ENCODE assay signal across 13 cellular contexts in the genomic region with DNA sequence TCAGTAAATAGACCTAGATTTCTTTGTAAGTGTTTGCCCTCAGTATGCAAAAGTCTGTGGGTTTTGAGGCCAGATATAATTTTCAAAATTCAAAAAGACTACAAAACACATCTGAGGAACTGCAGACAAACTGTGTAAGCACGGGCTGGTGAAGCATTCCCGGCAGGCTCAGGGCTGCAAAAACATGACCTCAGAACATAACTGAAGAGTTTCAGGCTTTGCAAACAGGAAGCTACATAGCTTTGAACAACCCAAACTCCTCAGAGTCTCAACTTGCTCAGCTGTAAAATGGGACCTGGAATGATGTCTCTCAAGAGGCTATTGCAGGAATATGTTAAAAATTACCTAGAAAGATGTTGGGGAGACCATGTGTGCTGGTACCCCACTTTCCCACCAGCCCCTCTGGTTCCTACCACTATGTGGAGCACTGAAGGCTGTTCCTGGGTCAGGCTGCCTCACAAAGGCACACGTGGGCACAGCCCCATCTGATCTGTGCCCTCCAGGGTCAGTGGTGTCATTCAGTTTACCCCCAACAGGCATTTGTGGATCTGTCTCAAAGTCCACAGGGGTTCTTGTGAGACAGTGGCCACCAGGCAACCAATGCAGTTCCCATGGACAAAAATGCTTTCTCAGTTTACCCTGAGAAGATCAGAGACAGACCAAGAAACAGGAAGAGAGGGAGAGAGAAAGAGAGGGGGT.
DNase-seq lines count a peak whose midpoint lies in the region; ATAC-seq and TF ChIP-seq lines count a peak whose summit lies in the region.
"Had no signal": no experiment of that assay in that cellular context is flagged by ENCODE, and none has a peak within 500 bp of the region (broad histone marks: within the 10 kb centered on the region; RNA-seq: fewer than 3 reads in every experiment).

No MANE protein-coding gene starts in this region.

- peaks cover 72% of the 10 kb centered on the region for H3K4me1 Mint-ChIP-seq in activated CD4-positive, alpha-beta T cell treated with anti-CD3 and anti-CD28 coated beads, Interleukin-2, amount 10 ng/mL, durations not matched to agents 24 days and 14 days
- H3K4me1 Mint-ChIP-seq in activated naive CD8-positive, alpha-beta T cell treated with anti-CD3 and anti-CD28 coated beads, Interleukin-2, amount 10 ng/mL, durations not matched to agents 7 days and 5 days: peaks cover 57% of the 10 kb centered on the region
- H3K4me1 Mint-ChIP-seq in naive thymus-derived CD8-positive, alpha-beta T cell: peaks cover 61 to 92% (median 91%) of the 10 kb centered on the region in 4 donors

- DNase-seq in activated CD4-positive, alpha-beta T cell treated with anti-CD3 and anti-CD28 coated beads, Interleukin-2, amount 10 ng/mL, durations not matched to agents 24 days and 14 days: peak; percentile 74
- DNase-seq in activated CD4-positive, alpha-beta T cell treated with anti-CD3 and anti-CD28 coated beads for 1 hour: no peak
- DNase-seq in activated naive CD8-positive, alpha-beta T cell treated with anti-CD3 and anti-CD28 coated beads, Interleukin-2, amount 10 ng/mL, durations not matched to agents 7 days and 5 days: no peak
- DNase-seq in naive thymus-derived CD8-positive, alpha-beta T cell: peak in 3 of 10 donors; percentile 5 to 30 (median 22)
- DNase-seq in left colon: no peak
- DNase-seq in NCI-H2171 treated with DMSO at 0.1 percent for 48 hours (lab: John Stamatoyannopoulos, UW): no peak
- DNase-seq: 8988T; central memory CD4-positive, alpha-beta T cell; NCI-H2081 treated with DMSO at 0.1 percent for 48 hours; upper lobe of left lung had no signal

- H3K4me3 Mint-ChIP-seq in activated CD4-positive, alpha-beta T cell treated with anti-CD3 and anti-CD28 coated beads, Interleukin-2, amount 10 ng/mL, durations not matched to agents 24 days and 14 days: peak overlapping the region; percentile 75
- H3K4me3 Mint-ChIP-seq in activated naive CD8-positive, alpha-beta T cell treated with anti-CD3 and anti-CD28 coated beads, Interleukin-2, amount 10 ng/mL, durations not matched to agents 7 days and 5 days: peak overlapping the region; percentile 47
- H3K4me3 Mint-ChIP-seq in naive thymus-derived CD8-positive, alpha-beta T cell: peak overlapping the region; percentile 8 to 56 (median 44)
- H3K4me3 Mint-ChIP-seq: CD14-positive monocyte had no signal

- peaks cover 55% of the 10 kb centered on the region for H3K36me3 Mint-ChIP-seq in activated CD4-positive, alpha-beta T cell treated with anti-CD3 and anti-CD28 coated beads, Interleukin-2, amount 10 ng/mL, durations not matched to agents 24 days and 14 days (ENCODE audit: low read depth)
- peaks cover 42% of the 10 kb centered on the region for H3K36me3 Mint-ChIP-seq in activated naive CD8-positive, alpha-beta T cell treated with anti-CD3 and anti-CD28 coated beads, Interleukin-2, amount 10 ng/mL, durations not matched to agents 7 days and 5 days
- H3K36me3 Mint-ChIP-seq in naive thymus-derived CD8-positive, alpha-beta T cell: peaks cover 8 to 66% (median 19%) of the 10 kb centered on the region in 3 donors

- POLR2A ChIA-PET in activated naive CD8-positive, alpha-beta T cell treated with anti-CD3 and anti-CD28 coated beads, Interleukin-2, amount 10 ng/mL, durations not matched to agents 7 days and 5 days (lab: Charles Lee): no interaction called here
- POLR2A ChIA-PET in naive thymus-derived CD8-positive, alpha-beta T cell (lab: Charles Lee): no interaction called here

- H3K27ac Mint-ChIP-seq in activated CD4-positive, alpha-beta T cell treated with anti-CD3 and anti-CD28 coated beads, Interleukin-2, amount 10 ng/mL, durations not matched to agents 24 days and 14 days: peak overlapping the region; percentile 80
- H3K27ac Mint-ChIP-seq in activated naive CD8-positive, alpha-beta T cell treated with anti-CD3 and anti-CD28 coated beads, Interleukin-2, amount 10 ng/mL, durations not matched to agents 7 days and 5 days: peak overlapping the region; percentile 57
- peak overlapping the region; percentile 63 to 86 (median 70) for H3K27ac Mint-ChIP-seq in naive thymus-derived CD8-positive, alpha-beta T cell

- intact Hi-C loops in activated CD4-positive, alpha-beta T cell treated with anti-CD3 and anti-CD28 coated beads, Interleukin-2, amount 10 ng/mL, durations not matched to agents 24 days and 14 days (cut with micrococcal nuclease): loop anchor here (2.0 kb wide), 1 partner anchor 17 kb away; no protein-coding TSS in a partner anchor
- intact Hi-C loops in left colon (cut with DNase I, micrococcal nuclease): no loop called here

- peak; percentile 62 for ATAC-seq in GM21717 (IDR thresholded peaks at IDR 0.05; ENCODE audit: unreplicated experiment)
- ATAC-seq in activated naive CD8-positive, alpha-beta T cell treated with anti-CD3 and anti-CD28 coated beads, Interleukin-2, amount 10 ng/mL, durations not matched to agents 7 days and 5 days (ENCODE audit: low read depth): peak; percentile 50
- peak; percentile 49 to 68 for ATAC-seq in naive thymus-derived CD8-positive, alpha-beta T cell
- ATAC-seq in left colon: no peak
- ATAC-seq in SK-N-SH treated with all-trans-retinoic acid at 6 μM for 48 hours: no peak

- H3K27me3 Mint-ChIP-seq in activated CD4-positive, alpha-beta T cell treated with anti-CD3 and anti-CD28 coated beads, Interleukin-2, amount 10 ng/mL, durations not matched to agents 24 days and 14 days: no peaks in the 10 kb centered on the region
- no peaks in the 10 kb centered on the region for H3K27me3 Mint-ChIP-seq in activated naive CD8-positive, alpha-beta T cell treated with anti-CD3 and anti-CD28 coated beads, Interleukin-2, amount 10 ng/mL, durations not matched to agents 7 days and 5 days
- no peaks in the 10 kb centered on the region for H3K27me3 Mint-ChIP-seq in naive thymus-derived CD8-positive, alpha-beta T cell

- peaks cover 8% of the 10 kb centered on the region for H3K9me3 Mint-ChIP-seq in activated CD4-positive, alpha-beta T cell treated with anti-CD3 and anti-CD28 coated beads, Interleukin-2, amount 10 ng/mL, durations not matched to agents 24 days and 14 days
- no peaks in the 10 kb centered on the region for H3K9me3 Mint-ChIP-seq in activated naive CD8-positive, alpha-beta T cell treated with anti-CD3 and anti-CD28 coated beads, Interleukin-2, amount 10 ng/mL, durations not matched to agents 7 days and 5 days
- H3K9me3 Mint-ChIP-seq in naive thymus-derived CD8-positive, alpha-beta T cell: no peaks in the 10 kb centered on the region
- H3K9me3 Mint-ChIP-seq: CD14-positive monocyte had no signal

TF ChIP-seq in SK-N-SH treated with all-trans-retinoic acid at 6 μM for 48 hours, 23 proteins besides CTCF, POLR2A, EP300 and RAD21 (continues in another document):
- no peak for TF ChIP-seq PPARA (CRISPR knock-in tag; IDR thresholded peaks at IDR 0.05; ENCODE audit: borderline replicate concordance)
- no peak for TF ChIP-seq ZNF8 (CRISPR knock-in tag; IDR thresholded peaks at IDR 0.05)
- TF ChIP-seq ZFP3 (CRISPR knock-in tag; IDR thresholded peaks at IDR 0.05): no peak
- no peak for TF ChIP-seq ZC3H10 (CRISPR knock-in tag; IDR thresholded peaks at IDR 0.05)
- no peak for TF ChIP-seq ARNTL (CRISPR knock-in tag; IDR thresholded peaks at IDR 0.05; ENCODE audit: borderline replicate concordance, low read depth)
- no peak for TF ChIP-seq TCF4 (CRISPR knock-in tag; IDR thresholded peaks at IDR 0.05; ENCODE audit: borderline replicate concordance)
- TF ChIP-seq ZNF565 (CRISPR knock-in tag; conservative IDR thresholded peaks at IDR 0.05; ENCODE audit: low read depth): no peak
- TF ChIP-seq OSR1 (CRISPR knock-in tag; IDR thresholded peaks at IDR 0.05): no peak
- no peak for TF ChIP-seq GLIS3 (CRISPR knock-in tag; IDR thresholded peaks at IDR 0.05)
- TF ChIP-seq, protein P1, sequence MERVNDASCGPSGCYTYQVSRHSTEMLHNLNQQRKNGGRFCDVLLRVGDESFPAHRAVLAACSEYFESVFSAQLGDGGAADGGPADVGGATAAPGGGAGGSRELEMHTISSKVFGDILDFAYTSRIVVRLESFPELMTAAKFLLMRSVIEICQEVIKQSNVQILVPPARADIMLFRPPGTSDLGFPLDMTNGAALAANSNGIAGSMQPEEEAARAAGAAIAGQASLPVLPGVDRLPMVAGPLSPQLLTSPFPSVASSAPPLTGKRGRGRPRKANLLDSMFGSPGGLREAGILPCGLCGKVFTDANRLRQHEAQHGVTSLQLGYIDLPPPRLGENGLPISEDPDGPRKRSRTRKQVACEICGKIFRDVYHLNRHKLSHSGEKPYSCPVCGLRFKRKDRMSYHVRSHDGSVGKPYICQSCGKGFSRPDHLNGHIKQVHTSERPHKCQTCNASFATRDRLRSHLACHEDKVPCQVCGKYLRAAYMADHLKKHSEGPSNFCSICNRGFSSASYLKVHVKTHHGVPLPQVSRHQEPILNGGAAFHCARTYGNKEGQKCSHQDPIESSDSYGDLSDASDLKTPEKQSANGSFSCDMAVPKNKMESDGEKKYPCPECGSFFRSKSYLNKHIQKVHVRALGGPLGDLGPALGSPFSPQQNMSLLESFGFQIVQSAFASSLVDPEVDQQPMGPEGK (CRISPR knock-in tag; IDR thresholded peaks at IDR 0.05; ENCODE audit: borderline replicate concordance): no peak
- TF ChIP-seq, protein P2, sequence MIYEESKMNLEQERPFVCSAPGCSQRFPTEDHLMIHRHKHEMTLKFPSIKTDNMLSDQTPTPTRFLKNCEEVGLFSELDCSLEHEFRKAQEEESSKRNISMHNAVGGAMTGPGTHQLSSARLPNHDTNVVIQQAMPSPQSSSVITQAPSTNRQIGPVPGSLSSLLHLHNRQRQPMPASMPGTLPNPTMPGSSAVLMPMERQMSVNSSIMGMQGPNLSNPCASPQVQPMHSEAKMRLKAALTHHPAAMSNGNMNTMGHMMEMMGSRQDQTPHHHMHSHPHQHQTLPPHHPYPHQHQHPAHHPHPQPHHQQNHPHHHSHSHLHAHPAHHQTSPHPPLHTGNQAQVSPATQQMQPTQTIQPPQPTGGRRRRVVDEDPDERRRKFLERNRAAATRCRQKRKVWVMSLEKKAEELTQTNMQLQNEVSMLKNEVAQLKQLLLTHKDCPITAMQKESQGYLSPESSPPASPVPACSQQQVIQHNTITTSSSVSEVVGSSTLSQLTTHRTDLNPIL (CRISPR knock-in tag; IDR thresholded peaks at IDR 0.05; ENCODE audit: low read depth): no peak
- no peak for TF ChIP-seq ZNF70 (CRISPR knock-in tag; IDR thresholded peaks at IDR 0.05)
- TF ChIP-seq, protein P3, sequence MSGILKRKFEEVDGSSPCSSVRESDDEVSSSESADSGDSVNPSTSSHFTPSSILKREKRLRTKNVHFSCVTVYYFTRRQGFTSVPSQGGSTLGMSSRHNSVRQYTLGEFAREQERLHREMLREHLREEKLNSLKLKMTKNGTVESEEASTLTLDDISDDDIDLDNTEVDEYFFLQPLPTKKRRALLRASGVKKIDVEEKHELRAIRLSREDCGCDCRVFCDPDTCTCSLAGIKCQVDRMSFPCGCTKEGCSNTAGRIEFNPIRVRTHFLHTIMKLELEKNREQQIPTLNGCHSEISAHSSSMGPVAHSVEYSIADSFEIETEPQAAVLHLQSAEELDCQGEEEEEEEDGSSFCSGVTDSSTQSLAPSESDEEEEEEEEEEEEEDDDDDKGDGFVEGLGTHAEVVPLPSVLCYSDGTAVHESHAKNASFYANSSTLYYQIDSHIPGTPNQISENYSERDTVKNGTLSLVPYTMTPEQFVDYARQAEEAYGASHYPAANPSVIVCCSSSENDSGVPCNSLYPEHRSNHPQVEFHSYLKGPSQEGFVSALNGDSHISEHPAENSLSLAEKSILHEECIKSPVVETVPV (CRISPR knock-in tag; IDR thresholded peaks at IDR 0.05): no peak

Comparison
In these comparisons a context has a peak if more than half of its experiments do, and no peak if none do; other contexts are left out.
1. ATAC-seq: peak in GM21717 (single experiment), activated naive CD8-positive, alpha-beta T cell treated with anti-CD3 and anti-CD28 coated beads, Interleukin-2, amount 10 ng/mL, durations not matched to agents 7 days and 5 days (single experiment) and naive thymus-derived CD8-positive, alpha-beta T cell (2 of 2); none in left colon (single experiment) and SK-N-SH treated with all-trans-retinoic acid at 6 μM for 48 hours (single experiment).
2. Peak in every context shown above with its lines, with median percentiles within 50 percentile points of each other: H3K27ac Mint-ChIP-seq and H3K4me3 Mint-ChIP-seq.